Comparison of ENCODE assay signal across 1 cellular context in the genomic region with DNA sequence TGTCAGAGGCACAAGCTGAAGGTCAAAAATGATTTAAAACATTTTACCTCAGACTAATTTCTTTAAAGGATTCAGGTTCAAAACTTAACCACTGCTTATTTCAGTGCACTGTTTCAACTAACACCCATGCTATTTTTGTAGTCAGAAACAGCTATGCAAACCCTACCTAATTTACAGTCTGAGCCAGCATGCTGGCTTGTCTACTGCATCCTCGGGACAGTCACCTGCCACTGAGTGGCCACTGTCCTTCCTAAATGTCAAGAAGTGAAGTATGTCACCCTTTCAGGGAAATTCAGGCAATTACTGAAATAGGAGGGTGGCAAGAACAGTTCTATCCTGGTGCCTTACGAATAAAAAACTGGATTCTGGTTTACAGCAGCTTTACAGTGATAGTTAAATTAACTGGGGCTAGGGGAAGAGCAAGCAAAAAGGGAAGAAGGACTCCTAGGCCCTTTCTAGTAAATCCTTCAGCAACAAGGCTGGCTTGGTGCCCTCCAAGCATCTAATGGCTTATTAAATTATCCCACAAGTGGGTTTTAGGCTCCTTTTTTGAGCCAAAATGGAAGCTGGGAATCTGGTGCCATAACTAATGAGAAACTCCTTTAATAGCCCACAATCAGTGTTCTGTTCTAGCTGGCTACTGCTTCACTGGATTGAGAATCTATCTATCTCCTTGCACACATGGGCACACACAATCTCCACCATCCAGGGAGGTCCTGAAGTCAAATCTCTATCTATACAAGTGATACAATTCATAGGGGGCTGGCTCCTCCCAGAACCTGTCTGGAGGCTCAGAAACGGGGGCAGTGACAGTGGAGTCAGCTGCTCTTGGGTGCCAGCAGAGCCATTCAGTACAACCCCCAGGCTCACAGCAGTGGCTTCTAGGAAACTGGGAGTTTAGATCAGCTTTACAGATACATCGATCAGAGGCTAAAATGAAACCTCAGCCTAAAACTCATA.
TF ChIP-seq lines count a peak whose summit lies in the region.

No MANE protein-coding gene starts in this region.

TF ChIP-seq in GM23338, 12 proteins besides CTCF, POLR2A, EP300 and RAD21 (continued from another document):
- TF ChIP-seq, protein P1, sequence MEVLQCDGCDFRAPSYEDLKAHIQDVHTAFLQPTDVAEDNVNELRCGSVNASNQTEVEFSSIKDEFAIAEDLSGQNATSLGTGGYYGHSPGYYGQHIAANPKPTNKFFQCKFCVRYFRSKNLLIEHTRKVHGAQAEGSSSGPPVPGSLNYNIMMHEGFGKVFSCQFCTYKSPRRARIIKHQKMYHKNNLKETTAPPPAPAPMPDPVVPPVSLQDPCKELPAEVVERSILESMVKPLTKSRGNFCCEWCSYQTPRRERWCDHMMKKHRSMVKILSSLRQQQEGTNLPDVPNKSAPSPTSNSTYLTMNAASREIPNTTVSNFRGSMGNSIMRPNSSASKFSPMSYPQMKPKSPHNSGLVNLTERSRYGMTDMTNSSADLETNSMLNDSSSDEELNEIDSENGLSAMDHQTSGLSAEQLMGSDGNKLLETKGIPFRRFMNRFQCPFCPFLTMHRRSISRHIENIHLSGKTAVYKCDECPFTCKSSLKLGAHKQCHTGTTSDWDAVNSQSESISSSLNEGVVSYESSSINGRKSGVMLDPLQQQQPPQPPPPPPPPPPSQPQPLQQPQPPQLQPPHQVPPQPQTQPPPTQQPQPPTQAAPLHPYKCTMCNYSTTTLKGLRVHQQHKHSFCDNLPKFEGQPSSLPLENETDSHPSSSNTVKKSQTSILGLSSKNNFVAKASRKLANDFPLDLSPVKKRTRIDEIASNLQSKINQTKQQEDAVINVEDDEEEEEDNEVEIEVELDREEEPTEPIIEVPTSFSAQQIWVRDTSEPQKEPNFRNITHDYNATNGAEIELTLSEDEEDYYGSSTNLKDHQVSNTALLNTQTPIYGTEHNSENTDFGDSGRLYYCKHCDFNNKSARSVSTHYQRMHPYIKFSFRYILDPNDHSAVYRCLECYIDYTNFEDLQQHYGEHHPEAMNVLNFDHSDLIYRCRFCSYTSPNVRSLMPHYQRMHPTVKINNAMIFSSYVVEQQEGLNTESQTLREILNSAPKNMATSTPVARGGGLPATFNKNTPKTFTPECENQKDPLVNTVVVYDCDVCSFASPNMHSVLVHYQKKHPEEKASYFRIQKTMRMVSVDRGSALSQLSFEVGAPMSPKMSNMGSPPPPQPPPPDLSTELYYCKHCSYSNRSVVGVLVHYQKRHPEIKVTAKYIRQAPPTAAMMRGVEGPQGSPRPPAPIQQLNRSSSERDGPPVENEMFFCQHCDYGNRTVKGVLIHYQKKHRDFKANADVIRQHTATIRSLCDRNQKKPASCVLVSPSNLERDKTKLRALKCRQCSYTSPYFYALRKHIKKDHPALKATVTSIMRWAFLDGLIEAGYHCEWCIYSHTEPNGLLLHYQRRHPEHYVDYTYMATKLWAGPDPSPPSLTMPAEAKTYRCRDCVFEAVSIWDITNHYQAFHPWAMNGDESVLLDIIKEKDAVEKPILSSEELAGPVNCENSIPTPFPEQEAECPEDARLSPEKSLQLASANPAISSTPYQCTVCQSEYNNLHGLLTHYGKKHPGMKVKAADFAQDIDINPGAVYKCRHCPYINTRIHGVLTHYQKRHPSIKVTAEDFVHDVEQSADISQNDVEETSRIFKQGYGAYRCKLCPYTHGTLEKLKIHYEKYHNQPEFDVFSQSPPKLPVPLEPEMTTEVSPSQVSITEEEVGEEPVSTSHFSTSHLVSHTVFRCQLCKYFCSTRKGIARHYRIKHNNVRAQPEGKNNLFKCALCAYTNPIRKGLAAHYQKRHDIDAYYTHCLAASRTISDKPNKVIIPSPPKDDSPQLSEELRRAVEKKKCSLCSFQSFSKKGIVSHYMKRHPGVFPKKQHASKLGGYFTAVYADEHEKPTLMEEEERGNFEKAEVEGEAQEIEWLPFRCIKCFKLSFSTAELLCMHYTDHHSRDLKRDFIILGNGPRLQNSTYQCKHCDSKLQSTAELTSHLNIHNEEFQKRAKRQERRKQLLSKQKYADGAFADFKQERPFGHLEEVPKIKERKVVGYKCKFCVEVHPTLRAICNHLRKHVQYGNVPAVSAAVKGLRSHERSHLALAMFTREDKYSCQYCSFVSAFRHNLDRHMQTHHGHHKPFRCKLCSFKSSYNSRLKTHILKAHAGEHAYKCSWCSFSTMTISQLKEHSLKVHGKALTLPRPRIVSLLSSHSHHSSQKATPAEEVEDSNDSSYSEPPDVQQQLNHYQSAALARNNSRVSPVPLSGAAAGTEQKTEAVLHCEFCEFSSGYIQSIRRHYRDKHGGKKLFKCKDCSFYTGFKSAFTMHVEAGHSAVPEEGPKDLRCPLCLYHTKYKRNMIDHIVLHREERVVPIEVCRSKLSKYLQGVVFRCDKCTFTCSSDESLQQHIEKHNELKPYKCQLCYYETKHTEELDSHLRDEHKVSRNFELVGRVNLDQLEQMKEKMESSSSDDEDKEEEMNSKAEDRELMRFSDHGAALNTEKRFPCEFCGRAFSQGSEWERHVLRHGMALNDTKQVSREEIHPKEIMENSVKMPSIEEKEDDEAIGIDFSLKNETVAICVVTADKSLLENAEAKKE (CRISPR knock-in tag; IDR thresholded peaks at IDR 0.05): no peak
